Comparison of ENCODE assay signal across 8 cellular contexts in the genomic region with DNA sequence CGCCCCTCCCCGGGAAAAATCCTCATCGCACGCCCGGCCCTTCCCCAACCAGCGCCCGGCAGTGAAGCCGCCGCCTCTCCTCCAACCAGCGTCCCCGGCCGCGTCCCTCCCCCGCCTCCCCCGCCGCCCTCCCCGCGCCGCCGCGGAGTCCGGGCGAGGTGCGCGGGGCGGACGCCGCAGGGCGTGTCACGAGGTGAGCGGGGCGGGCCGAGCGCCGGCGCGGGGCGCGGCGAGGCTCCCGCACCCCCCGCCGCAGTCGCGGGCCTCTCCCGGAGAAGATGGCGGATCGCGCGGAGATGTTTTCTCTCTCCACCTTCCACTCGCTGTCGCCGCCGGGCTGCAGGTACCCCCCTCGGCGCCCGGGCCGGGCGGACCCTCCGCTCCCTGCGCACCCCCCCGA. TPM values are rescaled to one million over a fixed set of nuclear protein-coding genes. Genes with fewer than 3 reads are reported as not detected.
DNase-seq lines count a peak whose midpoint lies in the region; ATAC-seq and TF ChIP-seq lines count a peak whose summit lies in the region.

A gene (plus strand): TSS at position 253 of the 400 bp plus-strand sequence. CDS start 26 bp downstream, at position 279.

- in situ Hi-C loops in IMR-90 (cut with MboI; ENCODE audit: low sequenced_read_pairs): no loop called here

- no peak within 1 kb of the TSS for H2BK20ac ChIP-seq in IMR-90 (ENCODE audit: low read depth, low read length)

- intact Hi-C loops in CD14-positive monocyte (cut with micrococcal nuclease) (no loop called here), IMR-90 (cut with micrococcal nuclease) (no loop called here), body of pancreas (cut with DNase I) (no loop called here)

- peaks cover 4% of the 10 kb centered on the region for H3K4me1 Mint-ChIP-seq in CD14-positive monocyte

- peak within 1 kb of the TSS; percentile 66 to 88 for H3K4me3 Mint-ChIP-seq in CD14-positive monocyte

- H3K56ac ChIP-seq in IMR-90 (ENCODE audit: extremely low read depth, insufficient read depth, low read length): no peak within 1 kb of the TSS

- H3K27me3 ChIP-seq in IMR-90 (ENCODE audit: control insufficient read depth, insufficient read depth, low read length) (peaks cover 49% of the 10 kb centered on the region), body of pancreas (no peaks in the 10 kb centered on the region)

- peak within 1 kb of the TSS; percentile 26 for H2AFZ ChIP-seq in IMR-90 (replicated peaks; ENCODE audit: low read length, poor library complexity)

- H3K9me1 ChIP-seq in IMR-90 (ENCODE audit: insufficient read depth, low read length): 0 out of 2 replicates have a peak, but pooled peaks cover 6% of the 10 kb centered on the region

- no peak for TF ChIP-seq RAD21 in IMR-90 (IDR thresholded peaks at IDR 0.05; ENCODE audit: low read length)

- no peak within 1 kb of the TSS for H2AK9ac ChIP-seq in IMR-90 (replicated peaks; ENCODE audit: low read depth, low read length, poor library complexity)

- peak within 1 kb of the TSS in 1 of 7 donors; percentile 32 for H3K27ac Mint-ChIP-seq in CD14-positive monocyte

- peak; percentile 62 for ATAC-seq in IMR-90 (ENCODE audit: low read depth)
- peak; percentile 64 for ATAC-seq in body of pancreas
- ATAC-seq in HG03521 (IDR thresholded peaks at IDR 0.05; ENCODE audit: unreplicated experiment): no peak
- no peak for ATAC-seq in GM19397 (IDR thresholded peaks at IDR 0.05; ENCODE audit: unreplicated experiment)
- no peak for ATAC-seq in HG02610 (IDR thresholded peaks at IDR 0.05; ENCODE audit: unreplicated experiment)
- ATAC-seq in HG03432 (IDR thresholded peaks at IDR 0.05; ENCODE audit: unreplicated experiment): no peak

- H3K36me3 ChIP-seq in IMR-90 (ENCODE audit: control insufficient read depth, insufficient read depth, low read length) (no peaks in the 10 kb centered on the region), body of pancreas (replicated peaks in 1 of 2; ENCODE audit: insufficient read depth in 1 of 2, low read depth in 2 of 2) (no peaks in the 10 kb centered on the region), mesodermal cell (ENCODE audit: control insufficient read depth, insufficient read depth, low read length) (no peaks in the 10 kb centered on the region)

- H2AK5ac ChIP-seq in IMR-90 (ENCODE audit: low read depth, low read length): no peak within 1 kb of the TSS

- no peaks in the 10 kb centered on the region for H3K79me1 ChIP-seq in IMR-90 (ENCODE audit: low read depth in 1 of 2, low read length in 2 of 2)

- no peak within 1 kb of the TSS for H3K4ac ChIP-seq in IMR-90 (ENCODE audit: low read depth, low read length)

- H4K5ac ChIP-seq in IMR-90 (ENCODE audit: low read depth, low read length): no peak within 1 kb of the TSS

- peaks cover 11 to 15% of the 10 kb centered on the region in 2 donors for H3K36me3 Mint-ChIP-seq in CD14-positive monocyte

- H4K8ac ChIP-seq in IMR-90 (ENCODE audit: low read depth in 2 of 2, low read length in 2 of 2): no peak within 1 kb of the TSS

- no peak within 1 kb of the TSS for H3K14ac ChIP-seq in IMR-90 (replicated peaks; ENCODE audit: low read depth, low read length)

- peak within 1 kb of the TSS; percentile 14; the same call in 1 of the 2 replicates for H3K4me3 ChIP-seq in IMR-90 (ENCODE audit: insufficient read depth, low read depth, low read length)
- no peak within 1 kb of the TSS for H3K4me3 ChIP-seq in body of pancreas
- peak within 1 kb of the TSS; percentile 2 for H3K4me3 ChIP-seq in mesodermal cell (ENCODE audit: extremely low read depth, insufficient read depth, low read length, poor library complexity, severe bottlenecking)

- TF ChIP-seq CTCF in CD14-positive monocyte (IDR thresholded peaks at IDR 0.05) (no peak), IMR-90 (conservative IDR thresholded peaks at IDR 0.05; ENCODE audit: low read depth, low read length) (no peak), body of pancreas (IDR thresholded peaks at IDR 0.05) (no peak)

- no peak within 1 kb of the TSS for H3K18ac ChIP-seq in IMR-90 (ENCODE audit: low read depth, low read length)

- WGBS in IMR-90 (ENCODE audit: extremely low coverage in 2 of 2, insufficient read length in 1 of 2), 2 experiments: 0% methylated on average over 2 of the region's 62 CpGs; no CpG with 5 or more reads in 1 of the 2 experiments
- WGBS in body of pancreas, 2 donors: 0% methylated on average over 34 of the region's 62 CpGs; no CpG with 5 or more reads in 1 of the 2 donors
- 0 to 1% methylated on average over 9 to 25 of the region's 62 CpGs for WGBS in mesodermal cell (ENCODE audit: insufficient coverage in 2 of 2), 2 experiments

- no peak within 1 kb of the TSS for H4K91ac ChIP-seq in IMR-90 (ENCODE audit: insufficient read depth, low read depth, low read length)

- POLR2A ChIA-PET in IMR-90 (lab: Charles Lee; ENCODE audit: unreplicated experiment): no interaction called here

- peaks cover 0 to 19% (median 9%) of the 10 kb centered on the region in 7 donors for H3K9me3 Mint-ChIP-seq in CD14-positive monocyte

- no peak within 1 kb of the TSS for H2BK120ac ChIP-seq in IMR-90 (ENCODE audit: low read depth, low read length)

- H2BK15ac ChIP-seq in IMR-90 (ENCODE audit: low read depth, low read length): no peak within 1 kb of the TSS

- H3K23ac ChIP-seq in IMR-90 (ENCODE audit: low read depth, low read length): no peak within 1 kb of the TSS

- no peak for TF ChIP-seq POLR2A in IMR-90 (IDR thresholded peaks at IDR 0.05; ENCODE audit: low read depth, low read length)
- no peak for TF ChIP-seq POLR2A in body of pancreas (IDR thresholded peaks at IDR 0.05)

- H3K4me2 ChIP-seq in IMR-90 (ENCODE audit: low read depth, low read length): no peak within 1 kb of the TSS

- DNase-seq in CD14-positive monocyte (ENCODE audit: low spot score) (no peak), IMR-90 (no peak), body of pancreas (peak in 2 of 4 donors; percentile 33 to 45)

- dilution Hi-C loops in IMR-90 (cut with HindIII; ENCODE audit: low sequenced_read_pairs, unreplicated experiment): no loop called here

- H2BK5ac ChIP-seq in IMR-90 (ENCODE audit: low read depth, low read length, poor library complexity, severe bottlenecking): no peak within 1 kb of the TSS

- peaks cover 10% of the 10 kb centered on the region for H4K20me1 ChIP-seq in IMR-90 (ENCODE audit: insufficient read depth, low read length)

- H3K9ac ChIP-seq in IMR-90 (ENCODE audit: low read depth, low read length): no peak within 1 kb of the TSS

- no peak within 1 kb of the TSS for H3K27ac ChIP-seq in IMR-90 (ENCODE audit: insufficient read depth, low read length)
- H3K27ac ChIP-seq in body of pancreas: no peak within 1 kb of the TSS
- no peak within 1 kb of the TSS for H3K27ac ChIP-seq in mesodermal cell (ENCODE audit: low read depth, low read length, severe bottlenecking)

- 0 out of 2 replicates have a peak, but pooled peaks cover 2% of the 10 kb centered on the region for H3K9me3 ChIP-seq in IMR-90 (ENCODE audit: control insufficient read depth, insufficient read depth, low read length)
- H3K9me3 ChIP-seq in body of pancreas: no peaks in the 10 kb centered on the region
- no peaks in the 10 kb centered on the region for H3K9me3 ChIP-seq in mesodermal cell (ENCODE audit: control insufficient read depth, low read length)

- H3K27me3 Mint-ChIP-seq in CD14-positive monocyte (ENCODE audit: low read depth in 3 of 3): peaks cover 53 to 76% (median 67%) of the 10 kb centered on the region in 3 donors

- CTCF ChIA-PET in IMR-90 (lab: Yijun Ruan, JAX): no interaction called here

- no TSS peak for BruUV-seq in IMR-90 (replicated peaks; lab: Mats Ljungman, UMichigan)

- H3K4me1 ChIP-seq in IMR-90 (ENCODE audit: control insufficient read depth, insufficient read depth, low read length) (no peaks in the 10 kb centered on the region), body of pancreas (peaks cover 5% of the 10 kb centered on the region), mesodermal cell (ENCODE audit: control insufficient read depth, insufficient read depth, low read length, poor library complexity, severe bottlenecking) (no peaks in the 10 kb centered on the region)

TF ChIP-seq in IMR-90, 13 proteins besides CTCF, POLR2A, EP300 and RAD21:
- TF ChIP-seq RFX5 (IDR thresholded peaks at IDR 0.05; ENCODE audit: low read depth, low read length) (no peak), SMC3 (IDR thresholded peaks at IDR 0.05; ENCODE audit: low read depth, low read length) (no peak), CEBPB (IDR thresholded peaks at IDR 0.05; ENCODE audit: low read depth, low read length) (no peak), BHLHE40 (IDR thresholded peaks at IDR 0.05; ENCODE audit: low read depth, low read length) (no peak), MXI1 (IDR thresholded peaks at IDR 0.05; ENCODE audit: borderline replicate concordance, low read depth, low read length) (no peak), MAFK (IDR thresholded peaks at IDR 0.05; ENCODE audit: low read depth, low read length) (no peak), RCOR1 (IDR thresholded peaks at IDR 0.05; ENCODE audit: insufficient replicate concordance, low read length) (no peak), CHD1 (IDR thresholded peaks at IDR 0.05; ENCODE audit: low read depth, low read length) (no peak)
- TF ChIP-seq, protein P1, sequence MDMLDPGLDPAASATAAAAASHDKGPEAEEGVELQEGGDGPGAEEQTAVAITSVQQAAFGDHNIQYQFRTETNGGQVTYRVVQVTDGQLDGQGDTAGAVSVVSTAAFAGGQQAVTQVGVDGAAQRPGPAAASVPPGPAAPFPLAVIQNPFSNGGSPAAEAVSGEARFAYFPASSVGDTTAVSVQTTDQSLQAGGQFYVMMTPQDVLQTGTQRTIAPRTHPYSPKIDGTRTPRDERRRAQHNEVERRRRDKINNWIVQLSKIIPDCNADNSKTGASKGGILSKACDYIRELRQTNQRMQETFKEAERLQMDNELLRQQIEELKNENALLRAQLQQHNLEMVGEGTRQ (IDR thresholded peaks at IDR 0.05; ENCODE audit: low read depth, low read length): no peak
- TF ChIP-seq, protein P2, sequence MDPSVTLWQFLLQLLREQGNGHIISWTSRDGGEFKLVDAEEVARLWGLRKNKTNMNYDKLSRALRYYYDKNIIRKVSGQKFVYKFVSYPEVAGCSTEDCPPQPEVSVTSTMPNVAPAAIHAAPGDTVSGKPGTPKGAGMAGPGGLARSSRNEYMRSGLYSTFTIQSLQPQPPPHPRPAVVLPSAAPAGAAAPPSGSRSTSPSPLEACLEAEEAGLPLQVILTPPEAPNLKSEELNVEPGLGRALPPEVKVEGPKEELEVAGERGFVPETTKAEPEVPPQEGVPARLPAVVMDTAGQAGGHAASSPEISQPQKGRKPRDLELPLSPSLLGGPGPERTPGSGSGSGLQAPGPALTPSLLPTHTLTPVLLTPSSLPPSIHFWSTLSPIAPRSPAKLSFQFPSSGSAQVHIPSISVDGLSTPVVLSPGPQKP (IDR thresholded peaks at IDR 0.05; ENCODE audit: borderline replicate concordance, low read depth, low read length): no peak

RNA-seq across cellular contexts. Expression of the gene that starts here (rescaled TPM):
- polyA plus RNA-seq in CD14-positive monocyte (not detected), IMR-90 (2012; rRNA removed) (0.14 and 0.22 TPM in 2 replicates)
- total RNA-seq in IMR-90 (2012; rRNA removed) (under 0.01 TPM in 2 replicates), body of pancreas (1 to 10 TPM; 2.9 to 3.6 TPM)
- 0.05 and 0.29 TPM in 2 replicates for polyA plus RNA-seq in IMR-90 (2012; cell fraction: cytosol; rRNA removed)
- 0.30 and 0.50 TPM in 2 replicates for polyA plus RNA-seq in IMR-90 (2012; cell fraction: nucleus; rRNA removed; ENCODE audit: low replicate concordance)
- polyA plus RNA-seq in mesodermal cell (2013, experiment 1 of 2): 1.5 TPM
- polyA plus RNA-seq in mesodermal cell (2013, experiment 2 of 2): 1.1 TPM

Comparison
In these comparisons a context has a peak if more than half of its experiments do, and no peak if none do; other contexts are left out.
1. Peak in ATAC-seq and H3K4me3 ChIP-seq in IMR-90; RNA of the gene not detected or under 1 TPM.